In genomic region chr15:92393287-92393993, GRCh38 we compare ENCODE assay signal across 10 cellular contexts. TPM values are rescaled to one million over a fixed set of nuclear protein-coding genes. Genes with fewer than 3 reads are reported as not detected.
DNase-seq lines count a peak whose midpoint lies in the region; ATAC-seq and TF ChIP-seq lines count a peak whose summit lies in the region.
"Had no signal": no experiment of that assay in that cellular context is flagged by ENCODE, and none has a peak within 500 bp of the region (broad histone marks: within the 10 kb centered on the region; RNA-seq: fewer than 3 reads in every experiment).

Gene ST8SIA2 (plus strand): TSS chr15:92393881. CDS start chr15:92394065, 184 bp downstream.

- H2BK5ac ChIP-seq in trophoblast cell (ENCODE audit: low read depth, low read length, poor library complexity): no peak within 1 kb of the TSS

- no peak within 1 kb of the TSS for H2AK5ac ChIP-seq in trophoblast cell (ENCODE audit: low read length)

- H2AFZ ChIP-seq in trophoblast cell (ENCODE audit: insufficient read depth, low read length, poor library complexity): peak within 1 kb of the TSS; percentile 45

- peaks cover 8% of the 10 kb centered on the region for H3K27me3 ChIP-seq in GM06990 (replicated peaks; ENCODE audit: control insufficient read depth, insufficient read depth, low read length)
- peaks cover 0 to 93% (median 18%) of the 10 kb centered on the region in 4 donors for H3K27me3 ChIP-seq in esophagus muscularis mucosa
- peaks cover 38% of the 10 kb centered on the region for H3K27me3 ChIP-seq in trophoblast cell (ENCODE audit: insufficient read depth, low read length)

- no peak within 1 kb of the TSS for H3K4me3 ChIP-seq in GM06990 (replicated peaks; ENCODE audit: low read depth, low read length)
- peak within 1 kb of the TSS; percentile 29 to 38 (median 32) for H3K4me3 ChIP-seq in esophagus muscularis mucosa
- peak within 1 kb of the TSS; percentile 62 for H3K4me3 ChIP-seq in trophoblast cell (ENCODE audit: low read depth, low read length)
- H3K4me3 ChIP-seq: thoracic aorta had no signal

- TF ChIP-seq CTCF in GM06990 (IDR thresholded peaks at IDR 0.05; ENCODE audit: insufficient read depth, low read length, poor library complexity, severe bottlenecking) (no peak), esophagus muscularis mucosa (IDR thresholded peaks at IDR 0.05) (no peak)

- no peaks in the 10 kb centered on the region for H3K79me1 ChIP-seq in trophoblast cell (ENCODE audit: low read length)

- intact Hi-C loops in esophagus muscularis mucosa (cut with DNase I): no loop called here

- H3K9ac ChIP-seq in trophoblast cell (ENCODE audit: low read length): no peak within 1 kb of the TSS

- TF ChIP-seq EP300 in esophagus muscularis mucosa (IDR thresholded peaks at IDR 0.05): no peak

- no peak within 1 kb of the TSS for H3K14ac ChIP-seq in trophoblast cell (ENCODE audit: low read length)

- no peak within 1 kb of the TSS for H4K12ac ChIP-seq in trophoblast cell (ENCODE audit: low read depth, low read length)

- no peak within 1 kb of the TSS for H2BK120ac ChIP-seq in trophoblast cell (ENCODE audit: insufficient read depth, low read length, poor library complexity)

- H4K91ac ChIP-seq in trophoblast cell (ENCODE audit: low read depth, low read length): no peak within 1 kb of the TSS

- peak within 1 kb of the TSS; percentile 14 for H3K18ac ChIP-seq in trophoblast cell (ENCODE audit: low read length)

- H3K4me1 ChIP-seq in esophagus muscularis mucosa (peaks cover 0 to 21% (median 19%) of the 10 kb centered on the region in 4 donors), trophoblast cell (ENCODE audit: control insufficient read depth in 1 of 2, insufficient read depth in 2 of 2, low read length in 2 of 2) (peaks cover 9 to 14% of the 10 kb centered on the region in 2 experiments)

- TF ChIP-seq POLR2A in esophagus muscularis mucosa (IDR thresholded peaks at IDR 0.05; ENCODE audit: low read depth): no peak

- H2BK12ac ChIP-seq in trophoblast cell (ENCODE audit: low read length): no peak within 1 kb of the TSS

- no peak within 1 kb of the TSS for H3K27ac ChIP-seq in esophagus muscularis mucosa (replicated peaks in 1 of 4)
- H3K27ac ChIP-seq in trophoblast cell (ENCODE audit: low read depth, low read length): no peak within 1 kb of the TSS
- H3K27ac ChIP-seq: thoracic aorta had no signal

- no peak within 1 kb of the TSS for H4K8ac ChIP-seq in trophoblast cell (ENCODE audit: low read depth, low read length)

- DNase-seq in GM06990 (ENCODE audit: extremely low read depth, insufficient read length): peak; percentile 19
- peak; percentile 75 for DNase-seq in NCI-H2227 (lab: John Stamatoyannopoulos, UW; ENCODE audit: unreplicated experiment)
- no peak for DNase-seq in esophagus muscularis mucosa (ENCODE audit: extremely low spot score)
- no peak for DNase-seq in trophoblast cell
- no peak for DNase-seq in hepatic stellate cell (ENCODE audit: low spot score)
- DNase-seq in AML-193 (lab: John Stamatoyannopoulos, UW): no peak
- no peak for DNase-seq in NK-92 (lab: John Stamatoyannopoulos, UW; ENCODE audit: unreplicated experiment)
- DNase-seq: activated CD4-positive, CD25-positive, alpha-beta regulatory T cell had no signal

- 2% methylated on average over 36 of the region's 67 CpGs for whole genome bisulfite sequencing in esophagus muscularis mucosa
- WGBS in trophoblast cell (ENCODE audit: extremely low coverage, insufficient coverage, insufficient read length): no CpG with 5 or more reads among the region's 67 CpGs

- no peaks in the 10 kb centered on the region for H3K9me3 ChIP-seq in esophagus muscularis mucosa
- H3K9me3 ChIP-seq in trophoblast cell (ENCODE audit: insufficient read depth, low read depth, low read length): peaks cover 2% of the 10 kb centered on the region
- H3K9me3 ChIP-seq: thoracic aorta had no signal

- H3K23ac ChIP-seq in trophoblast cell (ENCODE audit: low read length): no peak within 1 kb of the TSS

- H3K4me2 ChIP-seq in trophoblast cell (ENCODE audit: low read length): peak within 1 kb of the TSS; percentile 91

- no peaks in the 10 kb centered on the region for H3K79me2 ChIP-seq in trophoblast cell (ENCODE audit: control insufficient read depth, insufficient read depth, low read length, poor library complexity)

- H3K4ac ChIP-seq in trophoblast cell (ENCODE audit: low read depth, low read length): no peak within 1 kb of the TSS

- no peak for ATAC-seq in HG03469 (IDR thresholded peaks at IDR 0.05; ENCODE audit: unreplicated experiment)

- H3K36me3 ChIP-seq in GM06990 (ENCODE audit: control insufficient read depth, insufficient read depth, low read length) (no peaks in the 10 kb centered on the region), esophagus muscularis mucosa (no peaks in the 10 kb centered on the region), trophoblast cell (ENCODE audit: control insufficient read depth in 1 of 2, insufficient read depth in 2 of 2, low read length in 2 of 2) (no peaks in the 10 kb centered on the region)
- H3K36me3 ChIP-seq: thoracic aorta had no signal

RNA-seq across cellular contexts. Expression of gene ST8SIA2, which starts in this region (rescaled TPM):
- under 1 TPM in 3 of 4 donors, not detected in 1; 0.13 to 0.57 (median 0.50) TPM for total RNA-seq in esophagus muscularis mucosa
- polyA plus RNA-seq in trophoblast cell (2013): 0.31 and 0.44 TPM in 2 replicates
- total RNA-seq: thoracic aorta had no signal

Comparison
In these comparisons a context has a peak if more than half of its experiments do, and no peak if none do; other contexts are left out.
1. DNase-seq: peak in GM06990 (single experiment) and NCI-H2227 (single experiment); none in esophagus muscularis mucosa (single experiment), trophoblast cell (0 of 2), hepatic stellate cell (single experiment), AML-193 (0 of 2) and NK-92 (single experiment).